ENCODE assay signal across 31 cellular contexts in genomic region chr14:72986214-72986613, GRCh38.
"Had no signal": no experiment of that assay in that cellular context is flagged by ENCODE, and none has a peak within 500 bp of the region (broad histone marks: within the 10 kb centered on the region; RNA-seq: fewer than 3 reads in every experiment).

No MANE protein-coding gene starts in this region.

- H3K9me3 ChIP-seq: SJSA1, SK-N-SH had no signal

- FAIRE-seq: TTC549 had no signal

- H3K4me2 ChIP-seq: SK-N-SH had no signal

- H3K27ac ChIP-seq: brain microvascular endothelial cell, SJSA1 had no signal

- H3K4me3 Mint-ChIP-seq: activated CD4-positive, alpha-beta memory T cell treated with anti-CD3 and anti-CD28 coated beads for 36 hours; activated T-cell treated with anti-CD3 and anti-CD28 coated beads, Interleukin-2, amount 50 U/mL, for 4 hours; activated T-helper 1 cell treated with anti-CD3 and anti-CD28 coated beads, Interleukin-12 subunit alpha, Interleukin-12 subunit beta, Interleukin-2, Interleukin-4 antibody, amounts not matched to agents 30 ng/mL and 10 ng/mL and 1 ng/mL, durations not matched to agents 14 hours and 24 hours and 36 hours; T-helper 1 cell treated with Interleukin-12 subunit alpha and Interleukin-12 subunit beta and Interleukin-4 antibody, amounts not matched to agents 30 μg/mL and 1 μg/mL, for 36 hours; T-helper 2 cell treated with Interferon-gamma antibody and Interleukin-4, amounts not matched to agents 5 μg/mL and 100 μg/mL, for 36 hours had no signal

- H3K27ac Mint-ChIP-seq: activated CD4-positive, alpha-beta memory T cell treated with anti-CD3 and anti-CD28 coated beads for 36 hours; activated T-helper 1 cell treated with anti-CD3 and anti-CD28 coated beads, Interleukin-12 subunit alpha, Interleukin-12 subunit beta, Interleukin-2, Interleukin-4 antibody, amounts not matched to agents 30 ng/mL and 10 ng/mL and 1 ng/mL, durations not matched to agents 14 hours and 24 hours and 36 hours; T-helper 1 cell treated with Interleukin-12 subunit alpha and Interleukin-12 subunit beta and Interleukin-4 antibody, amounts not matched to agents 30 μg/mL and 1 μg/mL, for 36 hours; T-helper 2 cell treated with Interferon-gamma antibody and Interleukin-4, amounts not matched to agents 5 μg/mL and 100 μg/mL, for 36 hours had no signal

- H3K9me3 Mint-ChIP-seq: activated T-helper 1 cell treated with anti-CD3 and anti-CD28 coated beads, Interleukin-12 subunit alpha, Interleukin-12 subunit beta, Interleukin-2, Interleukin-4 antibody, amounts not matched to agents 30 ng/mL and 10 ng/mL and 1 ng/mL, durations not matched to agents 14 hours and 24 hours and 36 hours; T-helper 1 cell treated with Interleukin-12 subunit alpha and Interleukin-12 subunit beta and Interleukin-4 antibody, amounts not matched to agents 30 μg/mL and 1 μg/mL, for 36 hours; T-helper 2 cell treated with Interferon-gamma antibody and Interleukin-4, amounts not matched to agents 5 μg/mL and 100 μg/mL, for 36 hours had no signal

- H3K4me1 ChIP-seq: SJSA1 had no signal

- H3K27me3 Mint-ChIP-seq: activated CD4-positive, alpha-beta memory T cell treated with anti-CD3 and anti-CD28 coated beads for 36 hours had no signal

- DNase-seq: activated CD4-positive, alpha-beta memory T cell treated with anti-CD3 and anti-CD28 coated beads for 36 hours; activated CD4-positive, alpha-beta T cell treated with anti-CD3 and anti-CD28 coated beads, Interleukin-2, amount 50 U/mL, for 1 hour; activated CD8-positive, alpha-beta memory T cell treated with anti-CD3 and anti-CD28 coated beads, Interleukin-2, amount 50 U/mL, for 4 hours; activated effector memory CD4-positive, alpha-beta T cell treated with Interleukin-2 at 50 U/mL for 16 hours; activated naive CD4-positive, alpha-beta T cell treated with anti-CD3 and anti-CD28 coated beads, Interleukin-2, amount 50 U/mL, for 16 hours; activated T-cell treated with anti-CD3 and anti-CD28 coated beads for 4 hours; activated T-cell treated with anti-CD3 and anti-CD28 coated beads, Interleukin-2, amount 50 U/mL, for 4 hours; anterior cingulate cortex; brain microvascular endothelial cell; Karpas-422; KBM-7; NCI-H1048; NCI-H1105 treated with DMSO at 0.1 percent for 48 hours; NCI-H1436; NCI-H1694; NCI-H1930; NCI-H2081 treated with DMSO at 0.1 percent for 48 hours; NCI-H226; NCI-H446 treated with DMSO at 0.1 percent for 48 hours; NCI-H524; NCI-H69; NCI-H82; RPMI8226; SHP77 treated with DMSO at 0.1 percent for 48 hours; SK-N-SH had no signal

- H3K4me3 ChIP-seq: SJSA1 had no signal

- ATAC-seq: activated T-cell treated with anti-CD3 and anti-CD28 coated beads, Interleukin-2, amount 50 U/mL, for 4 hours; Panc1 had no signal
